In genomic region chr3:115233021-115233420, GRCh38 we compare ENCODE assay signal across 24 cellular contexts.
"Had no signal": no experiment of that assay in that cellular context is flagged by ENCODE, and none has a peak within 500 bp of the region (broad histone marks: within the 10 kb centered on the region; RNA-seq: fewer than 3 reads in every experiment).

No MANE protein-coding gene starts in this region.

- H3K36me3 Mint-ChIP-seq: activated CD4-positive, alpha-beta memory T cell treated with anti-CD3 and anti-CD28 coated beads for 36 hours; activated naive CD8-positive, alpha-beta T cell treated with anti-CD3 and anti-CD28 coated beads, Interleukin-2, amount 10 ng/mL, durations not matched to agents 7 days and 5 days; T-cell had no signal

- H3K27me3 Mint-ChIP-seq: activated B cell treated with CpG ODN at 0.5 μM for 24 hours; activated CD4-positive, alpha-beta memory T cell treated with anti-CD3 and anti-CD28 coated beads for 36 hours; memory B cell had no signal

- H3K4me3 ChIP-seq: coronary artery, pancreas, psoas muscle, right atrium auricular region, upper lobe of left lung had no signal

- DNase-seq: activated B cell treated with CpG ODN at 0.5 μM for 24 hours; activated CD4-positive, alpha-beta memory T cell treated with anti-CD3 and anti-CD28 coated beads for 36 hours; activated CD4-positive, alpha-beta T cell treated with anti-CD3 and anti-CD28 coated beads for 4 hours; activated naive CD4-positive, alpha-beta T cell treated with anti-CD3 and anti-CD28 coated beads for 36 hours; activated naive CD8-positive, alpha-beta T cell treated with anti-CD3 and anti-CD28 coated beads, Interleukin-2, amount 10 ng/mL, durations not matched to agents 7 days and 5 days; activated T-cell treated with anti-CD3 and anti-CD28 coated beads, Interleukin-2, amount 50 U/mL, for 48 hours; amniotic stem cell; cerebellar nuclear complex; hypothalamus; left colon; pancreas; psoas muscle; stimulated activated CD4-positive, alpha-beta T cell treated with anti-CD3 and anti-CD28 coated beads, Interleukin-12 subunit alpha, Interleukin-12 subunit beta, amount 100 ng/mL, for 4 hours; stimulated activated CD4-positive, alpha-beta T cell treated with anti-CD3 and anti-CD28 coated beads, Interleukin-4, amount 100 ng/mL, for 4 hours; stimulated activated naive CD8-positive, alpha-beta T cell treated with anti-CD3 and anti-CD28 coated beads, Interleukin-15, Interleukin-2, amounts not matched to agents 100 U/mL and 50 U/mL, for 24 hours; T-cell; upper lobe of left lung had no signal

- H3K27me3 ChIP-seq: pancreas, right atrium auricular region, upper lobe of left lung had no signal

- H3K4me1 ChIP-seq: pancreas, psoas muscle, right atrium auricular region, upper lobe of left lung had no signal

- H3K4me1 Mint-ChIP-seq: activated B cell treated with CpG ODN at 0.5 μM for 24 hours; activated naive CD8-positive, alpha-beta T cell treated with anti-CD3 and anti-CD28 coated beads, Interleukin-2, amount 10 ng/mL, durations not matched to agents 7 days and 5 days; memory B cell; nephron; T-cell had no signal

- H3K9me3 ChIP-seq: neutrophil, pancreas, psoas muscle, right atrium auricular region, upper lobe of left lung had no signal

- H3K36me3 ChIP-seq: neutrophil, pancreas, right atrium auricular region, upper lobe of left lung had no signal

- H3K4me3 Mint-ChIP-seq: activated B cell treated with CpG ODN at 0.5 μM for 24 hours; activated CD4-positive, alpha-beta memory T cell treated with anti-CD3 and anti-CD28 coated beads for 36 hours; activated naive CD4-positive, alpha-beta T cell treated with anti-CD3 and anti-CD28 coated beads for 36 hours; activated naive CD8-positive, alpha-beta T cell treated with anti-CD3 and anti-CD28 coated beads, Interleukin-2, amount 10 ng/mL, durations not matched to agents 7 days and 5 days; memory B cell; nephron; T-cell had no signal

- H3K27ac Mint-ChIP-seq: activated B cell treated with CpG ODN at 0.5 μM for 24 hours; activated CD4-positive, alpha-beta memory T cell treated with anti-CD3 and anti-CD28 coated beads for 36 hours; activated naive CD4-positive, alpha-beta T cell treated with anti-CD3 and anti-CD28 coated beads for 36 hours; activated naive CD8-positive, alpha-beta T cell treated with anti-CD3 and anti-CD28 coated beads, Interleukin-2, amount 10 ng/mL, durations not matched to agents 7 days and 5 days; memory B cell; nephron; T-cell had no signal

- FAIRE-seq: frontal cortex, keratinocyte, pancreas had no signal

- H3K9me3 Mint-ChIP-seq: activated B cell treated with CpG ODN at 0.5 μM for 24 hours; activated CD4-positive, alpha-beta memory T cell treated with anti-CD3 and anti-CD28 coated beads for 36 hours; activated naive CD4-positive, alpha-beta T cell treated with anti-CD3 and anti-CD28 coated beads for 36 hours; activated naive CD8-positive, alpha-beta T cell treated with anti-CD3 and anti-CD28 coated beads, Interleukin-2, amount 10 ng/mL, durations not matched to agents 7 days and 5 days; nephron; T-cell had no signal

- H3K27ac ChIP-seq: coronary artery, neutrophil, pancreas, psoas muscle, right atrium auricular region, upper lobe of left lung had no signal
